ENCODE assay signal across 1 cellular context in the genomic region with DNA sequence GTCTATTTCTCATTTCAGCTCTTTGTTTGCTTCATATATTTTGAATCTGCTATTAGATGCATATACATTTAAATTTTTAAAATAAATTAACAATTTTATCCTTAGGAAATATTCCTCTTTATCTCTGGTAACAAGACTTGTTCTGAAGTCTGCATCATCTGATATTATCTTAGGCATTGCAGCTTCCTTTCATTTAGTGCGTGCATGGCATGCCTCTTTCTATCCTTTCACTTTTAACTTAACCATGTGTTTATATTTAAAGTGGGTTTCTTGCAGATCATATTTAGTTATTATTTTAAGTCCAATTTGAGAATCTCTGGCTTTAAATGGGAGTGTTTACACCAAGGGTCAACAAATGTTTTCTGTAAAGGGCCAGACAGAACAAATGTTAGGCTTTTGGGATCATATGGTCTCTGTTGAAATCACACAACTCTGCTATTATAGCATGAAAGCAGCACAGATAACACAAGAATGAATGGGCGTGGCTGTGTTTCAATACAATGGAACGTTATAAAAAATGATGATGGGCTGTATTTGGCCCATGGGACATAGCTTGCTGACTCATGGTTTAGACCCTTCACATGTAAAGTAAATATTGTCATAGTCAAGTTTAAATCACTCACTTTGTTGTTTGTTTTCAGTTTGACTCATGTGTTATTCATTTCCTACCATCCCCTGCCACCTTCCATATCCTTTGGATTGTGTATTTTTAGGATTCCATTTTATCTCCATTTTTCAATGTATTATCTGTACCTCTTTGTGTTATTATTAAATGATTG.
TF ChIP-seq lines count a peak whose summit lies in the region.

No MANE protein-coding gene starts in this region.

TF ChIP-seq in HCT116, 20 proteins besides CTCF, POLR2A, EP300 and RAD21 (continued from another document):
- TF ChIP-seq REST (IDR thresholded peaks at IDR 0.05; ENCODE audit: low read depth): no peak
- no peak for TF ChIP-seq YY1 (IDR thresholded peaks at IDR 0.05; ENCODE audit: extremely low read depth, insufficient replicate concordance, low read depth, low read length)
- TF ChIP-seq, protein P1, sequence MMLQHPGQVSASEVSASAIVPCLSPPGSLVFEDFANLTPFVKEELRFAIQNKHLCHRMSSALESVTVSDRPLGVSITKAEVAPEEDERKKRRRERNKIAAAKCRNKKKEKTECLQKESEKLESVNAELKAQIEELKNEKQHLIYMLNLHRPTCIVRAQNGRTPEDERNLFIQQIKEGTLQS (IDR thresholded peaks at IDR 0.05): no peak
- TF ChIP-seq ZNF274 (IDR thresholded peaks at IDR 0.05; ENCODE audit: low read depth, low read length): no peak
- no peak for TF ChIP-seq EZH2phosphoT487 (IDR thresholded peaks at IDR 0.05; ENCODE audit: borderline replicate concordance)
- no peak for TF ChIP-seq ZFX (IDR thresholded peaks at IDR 0.05)
- no peak for TF ChIP-seq EGR1 (IDR thresholded peaks at IDR 0.05; ENCODE audit: low read depth)
- TF ChIP-seq MAX (IDR thresholded peaks at IDR 0.05): no peak
- TF ChIP-seq SIN3A (IDR thresholded peaks at IDR 0.05; ENCODE audit: low read depth): 0 out of 2 replicates have a peak, but pooled peaks have one; percentile 26
- no peak for TF ChIP-seq SRF (IDR thresholded peaks at IDR 0.05; ENCODE audit: low read depth)
- no peak for TF ChIP-seq TCF7L2 (IDR thresholded peaks at IDR 0.05; ENCODE audit: borderline replicate concordance, extremely low read depth, insufficient read depth, insufficient read length)
- no peak for TF ChIP-seq EZH2 (IDR thresholded peaks at IDR 0.05)
- peak; percentile 51 for TF ChIP-seq FOSL1 (IDR thresholded peaks at IDR 0.05; ENCODE audit: low read depth)
